Comparison of ENCODE assay signal across 19 cellular contexts in genomic region chr2:69704446-69704845, GRCh38. TPM values are rescaled to one million over a fixed set of nuclear protein-coding genes. Genes with fewer than 3 reads are reported as not detected.
DNase-seq lines count a peak whose midpoint lies in the region; ATAC-seq, FAIRE-seq and TF ChIP-seq lines count a peak whose summit lies in the region.
"Had no signal": no experiment of that assay in that cellular context is flagged by ENCODE, and none has a peak within 500 bp of the region (broad histone marks: within the 10 kb centered on the region; RNA-seq: fewer than 3 reads in every experiment).

No MANE protein-coding gene starts in this region.

- TF ChIP-seq CTCF in Loucy (conservative IDR thresholded peaks at IDR 0.05; ENCODE audit: low read length) (no peak), H1 (IDR thresholded peaks at IDR 0.05; ENCODE audit: control extremely low read depth in 1 of 3, insufficient read depth in 1 of 3, low read depth in 1 of 3, low read length in 3 of 3) (no peak), PC-9 (conservative IDR thresholded peaks at IDR 0.05) (no peak)

- no peak overlapping the region for H3K23ac ChIP-seq in H1 (ENCODE audit: insufficient read length)

- no peaks in the 10 kb centered on the region for H3K9me3 ChIP-seq in Loucy (ENCODE audit: insufficient read depth, low read depth, low read length)
- no peaks in the 10 kb centered on the region for H3K9me3 ChIP-seq in H1 (ENCODE audit: insufficient read depth in 2 of 2, low read depth in 1 of 2, low read length in 1 of 2)
- no peaks in the 10 kb centered on the region for H3K9me3 ChIP-seq in PC-9 (ENCODE audit: insufficient read depth, low read depth)
- H3K9me3 ChIP-seq: adrenal gland, gastrocnemius medialis, SJCRH30, thoracic aorta had no signal

- intact Hi-C loops in PC-9 (cut with micrococcal nuclease; ENCODE audit: unreplicated experiment): no loop called here

- H3K56ac ChIP-seq in H1 (replicated peaks; ENCODE audit: insufficient read length, low read depth, low read length): no peak overlapping the region

- no peak overlapping the region for H3K14ac ChIP-seq in H1 (ENCODE audit: insufficient read length)

- H4K20me1 ChIP-seq in Loucy (ENCODE audit: insufficient read depth, low read length, poor library complexity, severe bottlenecking): no peaks in the 10 kb centered on the region
- no peaks in the 10 kb centered on the region for H4K20me1 ChIP-seq in H1 (replicated peaks in 1 of 2; ENCODE audit: control insufficient read depth in 1 of 2, insufficient read depth in 2 of 2, low read length in 2 of 2)
- no peaks in the 10 kb centered on the region for H4K20me1 ChIP-seq in PC-9 (ENCODE audit: insufficient read depth)

- H4K5ac ChIP-seq in H1 (ENCODE audit: insufficient read length, low read depth, low read length): no peak overlapping the region

- H2BK120ac ChIP-seq in H1 (replicated peaks; ENCODE audit: low read depth, low read length): no peak overlapping the region

- no peak overlapping the region for H3K4me3 Mint-ChIP-seq in activated naive CD4-positive, alpha-beta T cell treated with anti-CD3 and anti-CD28 coated beads, Interleukin-2, amount 10 ng/mL, durations not matched to agents 7 days and 5 days
- H3K4me3 Mint-ChIP-seq: activated CD4-positive, alpha-beta T cell treated with anti-CD3 and anti-CD28 coated beads for 36 hours; activated CD8-positive, alpha-beta memory T cell treated with anti-CD3 and anti-CD28 coated beads, Interleukin-2, amount 10 ng/mL, durations not matched to agents 7 days and 5 days; activated T-helper 17 cell treated with anti-CD3 and anti-CD28 coated beads, Interleukin-2, amount 50 U/mL, for 72 hours had no signal

- POLR2A ChIA-PET in H1 (lab: Charles Lee; ENCODE audit: partially characterized antibody) (no interaction called here), PC-9 (lab: Charles Lee; ENCODE audit: unreplicated experiment) (no interaction called here)

- H3K4me1 ChIP-seq in Loucy (ENCODE audit: insufficient read depth, low read length, poor library complexity, severe bottlenecking) (no peaks in the 10 kb centered on the region), H1 (replicated peaks in 1 of 4; ENCODE audit: control insufficient read depth in 3 of 4, insufficient read depth in 4 of 4, low read length in 3 of 4) (no peaks in the 10 kb centered on the region; a peak in 2 of 7 replicates), PC-9 (replicated peaks; ENCODE audit: insufficient read depth) (no peaks in the 10 kb centered on the region)
- H3K4me1 ChIP-seq: adrenal gland, gastrocnemius medialis, SJCRH30 had no signal

- TF ChIP-seq RAD21 in H1 (IDR thresholded peaks at IDR 0.05 in 1 of 2, conservative IDR thresholded peaks at IDR 0.05 in 1 of 2; ENCODE audit: low read depth in 2 of 2, low read length in 2 of 2): no peak

- H2AFZ ChIP-seq in Loucy (ENCODE audit: low read length) (0 out of 2 replicates have a peak overlapping the region, but pooled peaks have one; percentile 35), H1 (ENCODE audit: low read length) (peak overlapping the region; percentile 87), PC-9 (no peak overlapping the region)

- H2BK15ac ChIP-seq in H1 (ENCODE audit: low read length): no peak overlapping the region

- no peaks in the 10 kb centered on the region for H3K79me1 ChIP-seq in H1 (ENCODE audit: low read depth, low read length)

- no peaks in the 10 kb centered on the region for H3K27me3 Mint-ChIP-seq in activated naive CD4-positive, alpha-beta T cell treated with anti-CD3 and anti-CD28 coated beads, Interleukin-2, amount 10 ng/mL, durations not matched to agents 7 days and 5 days
- H3K27me3 Mint-ChIP-seq: activated CD4-positive, alpha-beta T cell treated with anti-CD3 and anti-CD28 coated beads for 36 hours; activated CD8-positive, alpha-beta memory T cell treated with anti-CD3 and anti-CD28 coated beads, Interleukin-2, amount 10 ng/mL, durations not matched to agents 7 days and 5 days; activated T-helper 17 cell treated with anti-CD3 and anti-CD28 coated beads, Interleukin-2, amount 50 U/mL, for 72 hours had no signal

- H3K18ac ChIP-seq in H1 (ENCODE audit: extremely low read depth, low read length): no peak overlapping the region

- CTCF ChIA-PET in H1 (lab: Charles Lee; ENCODE audit: partially characterized antibody) (interaction anchor here (1.0 to 4.2 kb wide), 3 partner anchors 10 to 140 kb away, joined by 3 to 19 read pairs (median 7); no protein-coding TSS in a partner anchor), PC-9 (lab: Charles Lee) (interaction anchor here (0.6 kb wide), 1 partner anchor 20 kb away, joined by 3 read pairs; no protein-coding TSS in a partner anchor)
- CTCF ChIA-PET in activated naive CD4-positive, alpha-beta T cell treated with anti-CD3 and anti-CD28 coated beads, Interleukin-2, amount 10 ng/mL, durations not matched to agents 7 days and 5 days (lab: Charles Lee): no interaction called here

- peak overlapping the region; percentile 6; the same call in 1 of the 2 replicates for H2BK12ac ChIP-seq in H1 (ENCODE audit: low read depth, low read length)

- H3K27me3 ChIP-seq in Loucy (ENCODE audit: insufficient read depth, low read length, poor library complexity, severe bottlenecking) (no peaks in the 10 kb centered on the region), H1 (replicated peaks in 1 of 4; ENCODE audit: control insufficient read depth in 3 of 4, extremely low read depth in 1 of 4, insufficient read depth in 3 of 4, low read length in 3 of 4) (no peaks in the 10 kb centered on the region), PC-9 (ENCODE audit: insufficient read depth, low read depth) (no peaks in the 10 kb centered on the region)
- H3K27me3 ChIP-seq: adrenal gland, gastrocnemius medialis had no signal

- no peak overlapping the region for H3K4me3 ChIP-seq in Loucy (ENCODE audit: low read length, poor library complexity, severe bottlenecking)
- H3K4me3 ChIP-seq in H1 (ENCODE audit: extremely low read depth in 1 of 4, insufficient read depth in 2 of 4, low read depth in 3 of 4, low read length in 4 of 4): no peak overlapping the region
- no peak overlapping the region for H3K4me3 ChIP-seq in PC-9
- H3K4me3 ChIP-seq: adrenal gland, gastrocnemius medialis, SJCRH30, thoracic aorta had no signal

- peaks cover 2% of the 10 kb centered on the region for H3K4me1 Mint-ChIP-seq in activated naive CD4-positive, alpha-beta T cell treated with anti-CD3 and anti-CD28 coated beads, Interleukin-2, amount 10 ng/mL, durations not matched to agents 7 days and 5 days
- H3K4me1 Mint-ChIP-seq: activated CD8-positive, alpha-beta memory T cell treated with anti-CD3 and anti-CD28 coated beads, Interleukin-2, amount 10 ng/mL, durations not matched to agents 7 days and 5 days had no signal

- H3K4ac ChIP-seq in H1 (replicated peaks; ENCODE audit: insufficient read length, low read depth, low read length): no peak overlapping the region

- DNase-seq in SIG-M5 (lab: John Stamatoyannopoulos, UW) (peak; percentile 50), H1 (ENCODE audit: low read depth in 1 of 2, low spot score in 2 of 2) (no peak), renal cortical epithelial cell (ENCODE audit: low read depth) (peak; percentile 75), NCI-H1417 (lab: John Stamatoyannopoulos, UW) (no peak), PC-9 (no peak)
- DNase-seq in activated naive CD4-positive, alpha-beta T cell treated with anti-CD3 and anti-CD28 coated beads, Interleukin-2, amount 10 ng/mL, durations not matched to agents 7 days and 5 days: no peak
- DNase-seq: activated CD4-positive, alpha-beta T cell treated with anti-CD3 and anti-CD28 coated beads for 36 hours; activated CD8-positive, alpha-beta memory T cell treated with anti-CD3 and anti-CD28 coated beads, Interleukin-2, amount 10 ng/mL, durations not matched to agents 7 days and 5 days; adrenal gland; gastrocnemius medialis; left colon; NCI-H187 treated with DMSO at 0.1 percent for 48 hours; NCI-H446 treated with DMSO at 0.1 percent for 48 hours; NK-92 treated with Interleukin-12 subunit alpha and Interleukin-12 subunit beta, amount 100 ng/mL, for 24 hours; SJCRH30 had no signal

- 84% methylated on average over 5 of the region's 5 CpGs; no CpG with 5 or more reads in 1 of the 2 experiments for WGBS in H1 (ENCODE audit: extremely low coverage in 1 of 2, insufficient coverage in 1 of 2, insufficient read length in 1 of 2, insufficient replicate concordance in 2 of 2, low coverage in 1 of 2, low lambda C conversion rate in 2 of 2, missing lambda C conversion rate in 1 of 2), 2 experiments

- no TSS peak for BruUV-seq in PC-9 (replicated peaks; lab: Mats Ljungman, UMichigan)

- no peaks in the 10 kb centered on the region for H3K23me2 ChIP-seq in H1 (ENCODE audit: low read depth, low read length)

- no peaks in the 10 kb centered on the region for H3K36me3 Mint-ChIP-seq in activated naive CD4-positive, alpha-beta T cell treated with anti-CD3 and anti-CD28 coated beads, Interleukin-2, amount 10 ng/mL, durations not matched to agents 7 days and 5 days
- H3K36me3 Mint-ChIP-seq: activated CD8-positive, alpha-beta memory T cell treated with anti-CD3 and anti-CD28 coated beads, Interleukin-2, amount 10 ng/mL, durations not matched to agents 7 days and 5 days had no signal

- TF ChIP-seq EP300 in H1 (IDR thresholded peaks at IDR 0.05; ENCODE audit: borderline replicate concordance in 1 of 2, low read depth in 2 of 2, low read length in 2 of 2): no peak

- FAIRE-seq in H1 (lab: Jason Lieb, UNC): no peak

- no peaks in the 10 kb centered on the region for H3K9me2 ChIP-seq in Loucy (replicated peaks; ENCODE audit: low read depth, low read length)
- H3K9me2 ChIP-seq in PC-9 (ENCODE audit: insufficient read depth): no peaks in the 10 kb centered on the region

- H4K8ac ChIP-seq in H1 (ENCODE audit: extremely low read depth, insufficient read depth, low read length): no peak overlapping the region

- H3K27ac Mint-ChIP-seq in activated naive CD4-positive, alpha-beta T cell treated with anti-CD3 and anti-CD28 coated beads, Interleukin-2, amount 10 ng/mL, durations not matched to agents 7 days and 5 days: no peak overlapping the region
- H3K27ac Mint-ChIP-seq: activated CD4-positive, alpha-beta T cell treated with anti-CD3 and anti-CD28 coated beads for 36 hours; activated CD8-positive, alpha-beta memory T cell treated with anti-CD3 and anti-CD28 coated beads, Interleukin-2, amount 10 ng/mL, durations not matched to agents 7 days and 5 days; activated T-helper 17 cell treated with anti-CD3 and anti-CD28 coated beads, Interleukin-2, amount 50 U/mL, for 72 hours had no signal

- no peak overlapping the region for H4K91ac ChIP-seq in H1 (replicated peaks; ENCODE audit: insufficient read length, low read length)

- H3K36me3 ChIP-seq in Loucy (ENCODE audit: insufficient read depth, low read length) (no peaks in the 10 kb centered on the region), H1 (ENCODE audit: control insufficient read depth in 2 of 4, insufficient read depth in 4 of 4, low read length in 3 of 4) (no peaks in the 10 kb centered on the region), PC-9 (ENCODE audit: low read depth) (no peaks in the 10 kb centered on the region)
- H3K36me3 ChIP-seq: adrenal gland, gastrocnemius medialis, SJCRH30, thoracic aorta had no signal

- no peaks in the 10 kb centered on the region for H3F3A ChIP-seq in Loucy (ENCODE audit: low read depth)
- no peaks in the 10 kb centered on the region for H3F3A ChIP-seq in PC-9 (ENCODE audit: insufficient read depth, low read depth)

- H3K9ac ChIP-seq in Loucy (ENCODE audit: low read depth, low read length, poor library complexity, severe bottlenecking) (no peak overlapping the region), H1 (replicated peaks in 1 of 4; ENCODE audit: extremely low read depth in 1 of 4, low read depth in 3 of 4, low read length in 3 of 4) (peak overlapping the region in 1 of 4 experiments; percentile 21; a peak in 1 of 7 replicates)

- 0 out of 2 replicates have a peak overlapping the region, but pooled peaks have one; percentile 18 for H2BK5ac ChIP-seq in H1 (ENCODE audit: low read depth, low read length)

- no peak overlapping the region for H3K4me2 ChIP-seq in Loucy (ENCODE audit: low read depth, low read length, poor library complexity, severe bottlenecking)
- no peak overlapping the region for H3K4me2 ChIP-seq in H1 (ENCODE audit: insufficient read depth in 1 of 2, low read depth in 2 of 2, low read length in 2 of 2)
- no peak overlapping the region for H3K4me2 ChIP-seq in PC-9

- no peak for ATAC-seq in HG02759 (IDR thresholded peaks at IDR 0.05; ENCODE audit: unreplicated experiment)
- ATAC-seq: activated CD4-positive, alpha-beta T cell treated with anti-CD3 and anti-CD28 coated beads for 36 hours; activated CD8-positive, alpha-beta memory T cell treated with anti-CD3 and anti-CD28 coated beads, Interleukin-2, amount 10 ng/mL, durations not matched to agents 7 days and 5 days; activated T-helper 17 cell treated with anti-CD3 and anti-CD28 coated beads, Interleukin-2, amount 50 U/mL, for 72 hours; gastrocnemius medialis; left colon had no signal

- no peak overlapping the region for H2BK20ac ChIP-seq in H1 (ENCODE audit: low read length)

- H2AK5ac ChIP-seq in H1 (ENCODE audit: low read depth, low read length): no peak overlapping the region

- no peaks in the 10 kb centered on the region for H3K9me3 Mint-ChIP-seq in activated naive CD4-positive, alpha-beta T cell treated with anti-CD3 and anti-CD28 coated beads, Interleukin-2, amount 10 ng/mL, durations not matched to agents 7 days and 5 days
- H3K9me3 Mint-ChIP-seq: activated T-helper 17 cell treated with anti-CD3 and anti-CD28 coated beads, Interleukin-2, amount 50 U/mL, for 72 hours had no signal

- H3K27ac ChIP-seq in H1 (ENCODE audit: low read depth, low read length) (no peak overlapping the region), PC-9 (no peak overlapping the region)
- H3K27ac ChIP-seq: adrenal gland, gastrocnemius medialis, SJCRH30, thoracic aorta had no signal

- no peak for TF ChIP-seq POLR2A in H1 (IDR thresholded peaks at IDR 0.05; ENCODE audit: control extremely low read depth in 1 of 2, low read depth in 2 of 2, low read length in 2 of 2)

- H3K79me2 ChIP-seq in Loucy (ENCODE audit: insufficient read depth, low read length) (no peaks in the 10 kb centered on the region), H1 (ENCODE audit: control insufficient read depth in 1 of 2, insufficient read depth in 2 of 2, low read length in 2 of 2) (no peaks in the 10 kb centered on the region), PC-9 (ENCODE audit: low read depth) (no peaks in the 10 kb centered on the region)

RNA-seq across cellular contexts. Expression of gene ANXA4, which starts 37.5 kb away (rescaled TPM):
- total RNA-seq in H1 (2021; fragmentation: NEBNext Ultra II Directional; extraction: Animal tissue kit (Norgen Biotek cat#: 25700)): 16.9 and 17.6 TPM in 2 replicates
- 8.9 and 9.4 TPM in 2 replicates for polyA plus RNA-seq in H1 (2011; rRNA removed)
- polyA plus RNA-seq in H1 (2011; cell fraction: cytosol; rRNA removed): 17.2 TPM
- 20.7 TPM for polyA plus RNA-seq in H1 (2011; cell fraction: nucleus; rRNA removed)
- 21.8 to 31.5 TPM (median 26.2 TPM) in 4 replicates for polyA plus RNA-seq in H1 (2012, experiment 1 of 2)
- 5.4 TPM for polyA plus RNA-seq in H1 (2012, experiment 2 of 2)
- 10.7 TPM for polyA plus RNA-seq in H1 (2013, experiment 1 of 2)
- 9.8 TPM for polyA plus RNA-seq in H1 (2013, experiment 2 of 2)
- polyA minus RNA-seq in H1 (2011; rRNA and poly(A)+ RNA removed): 24.1 and 26.9 TPM in 2 replicates
- polyA minus RNA-seq in H1 (2011; cell fraction: cytosol; rRNA and poly(A)+ RNA removed): 6.3 TPM
- polyA minus RNA-seq in H1 (2011; cell fraction: nucleus; rRNA and poly(A)+ RNA removed): 9.0 TPM
- total RNA-seq in renal cortical epithelial cell: 78.7 and 424 TPM in 2 replicates
- 82.9 and 109 TPM in 2 replicates for total RNA-seq in PC-9 (2021)

Comparison
In these comparisons a context has a peak if more than half of its experiments do, and no peak if none do; other contexts are left out.
1. DNase-seq: peak in SIG-M5 (single experiment) and renal cortical epithelial cell (single experiment); none in H1 (0 of 2), NCI-H1417 (0 of 3), activated naive CD4-positive, alpha-beta T cell treated with anti-CD3 and anti-CD28 coated beads, Interleukin-2, amount 10 ng/mL, durations not matched to agents 7 days and 5 days (single experiment) and PC-9 (0 of 2).